ENCODE assay signal across 1 cellular context in genomic region chr2:172748543-172748942, GRCh38. TPM values are rescaled to one million over a fixed set of nuclear protein-coding genes. Genes with fewer than 3 reads are reported as not detected.
"Had no signal": no experiment of that assay in that cellular context is flagged by ENCODE, and none has a peak within 500 bp of the region (broad histone marks: within the 10 kb centered on the region; RNA-seq: fewer than 3 reads in every experiment).

No MANE protein-coding gene starts in this region.

RNA-seq across cellular contexts. Expression of gene RAPGEF4, which starts 12.9 kb away (rescaled TPM):
- polyA plus RNA-seq: naive thymus-derived CD4-positive, alpha-beta T cell had no signal
